Comparison of ENCODE assay signal across 13 cellular contexts in the genomic region with DNA sequence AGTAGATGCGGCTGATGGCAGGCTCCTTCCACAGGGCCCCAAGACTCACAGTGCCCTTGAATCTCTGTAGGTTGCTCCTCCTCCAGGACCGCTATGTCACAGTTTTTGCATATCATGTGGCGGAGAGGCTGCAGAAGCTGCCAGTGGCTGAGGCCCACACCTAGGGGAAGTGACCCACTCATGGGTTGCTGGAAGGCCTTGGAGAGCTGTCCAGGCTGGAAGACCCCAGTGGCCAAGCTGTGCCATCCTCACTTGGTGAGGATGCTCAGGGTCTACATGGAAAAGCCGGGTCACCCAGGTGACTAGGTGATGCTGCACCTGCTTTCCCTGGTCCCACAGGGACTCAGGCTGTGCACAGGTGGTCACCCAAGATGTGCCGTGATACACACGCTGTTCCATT.
DNase-seq lines count a peak whose midpoint lies in the region; ATAC-seq and TF ChIP-seq lines count a peak whose summit lies in the region.
"Had no signal": no experiment of that assay in that cellular context is flagged by ENCODE, and none has a peak within 500 bp of the region (broad histone marks: within the 10 kb centered on the region; RNA-seq: fewer than 3 reads in every experiment).

No MANE protein-coding gene starts in this region.

- H3K9me3 ChIP-seq in heart left ventricle (no peaks in the 10 kb centered on the region), RWPE2 (ENCODE audit: severe bottlenecking) (no peaks in the 10 kb centered on the region)
- H3K9me3 ChIP-seq: Caco-2, HAP-1 had no signal

- H3K36me3 ChIP-seq in heart left ventricle = no peaks in the 10 kb centered on the region
- no peaks in the 10 kb centered on the region for H3K36me3 ChIP-seq in RWPE2 (ENCODE audit: low read depth)
- H3K36me3 ChIP-seq: HAP-1 had no signal

- H3K4me1 ChIP-seq in heart left ventricle (no peaks in the 10 kb centered on the region), RWPE2 (ENCODE audit: insufficient read depth, poor library complexity, severe bottlenecking) (no peaks in the 10 kb centered on the region)

- no peak for TF ChIP-seq POLR2A in heart left ventricle (IDR thresholded peaks at IDR 0.05)

- H3K27me3 ChIP-seq in heart left ventricle = no peaks in the 10 kb centered on the region
- H3K27me3 ChIP-seq in RWPE2 (ENCODE audit: insufficient read depth, poor library complexity, severe bottlenecking) = no peaks in the 10 kb centered on the region

- TF ChIP-seq CTCF in heart left ventricle (IDR thresholded peaks at IDR 0.05) = no peak
- TF ChIP-seq CTCF in RWPE2 (IDR thresholded peaks at IDR 0.05; ENCODE audit: poor library complexity, severe bottlenecking) = no peak

- WGBS in heart left ventricle, 4 donors = 42 to 100% (median 81%) methylated on average over 1 to 6 of the region's 6 CpGs

- peak; percentile 55 for DNase-seq in cardiac septum (ENCODE audit: low spot score)
- DNase-seq in heart left ventricle = no peak
- DNase-seq in RWPE2 (ENCODE audit: low spot score) = peak; percentile 26
- DNase-seq in sciatic nerve (ENCODE audit: low spot score) = no peak
- DNase-seq in cerebellum (ENCODE audit: low spot score) = no peak
- DNase-seq in ecto neural progenitor cell (ENCODE audit: low spot score) = no peak
- no peak for DNase-seq in occipital lobe (lab: John Stamatoyannopoulos, UW)
- DNase-seq: CD8-positive, alpha-beta memory T cell; DND-41; GDM1; GOT3 had no signal

- intact Hi-C loops in cardiac septum (cut with DNase I) = no loop called here
- intact Hi-C loops in heart left ventricle (cut with DNase I) = no loop called here
- intact Hi-C loops in sciatic nerve (cut with DNase I) = no loop called here

- H3K27ac ChIP-seq in heart left ventricle (no peak overlapping the region), RWPE2 (ENCODE audit: poor library complexity, severe bottlenecking) (no peak overlapping the region)

- ATAC-seq in heart left ventricle (no peak), RWPE2 (ENCODE audit: low read depth) (no peak), sciatic nerve (peak; percentile 25)

- H3K4me3 ChIP-seq in heart left ventricle (no peak overlapping the region), RWPE2 (ENCODE audit: severe bottlenecking) (no peak overlapping the region)
- H3K4me3 ChIP-seq: HAP-1 had no signal

Comparison
In these comparisons a context has a peak if more than half of its experiments do, and no peak if none do; other contexts are left out.
1. DNase-seq: peak in cardiac septum (single experiment) and RWPE2 (single experiment); none in heart left ventricle (0 of 5), sciatic nerve (single experiment), cerebellum (single experiment), ecto neural progenitor cell (single experiment) and occipital lobe (single experiment).